Comparison of ENCODE assay signal across 1 cellular context in genomic region chr4:40621592-40622512, GRCh38.
TF ChIP-seq lines count a peak whose summit lies in the region.

No MANE protein-coding gene starts in this region.

TF ChIP-seq in HepG2, 621 proteins besides CTCF, POLR2A, EP300 and RAD21 (continued from another document):
- TF ChIP-seq ARID5B (CRISPR knock-in tag; IDR thresholded peaks at IDR 0.05) (peak; percentile 62), ZNF331 (CRISPR knock-in tag; IDR thresholded peaks at IDR 0.05) (0 out of 2 replicates have a peak, but pooled peaks have one; percentile 22), MYPOP (CRISPR knock-in tag; IDR thresholded peaks at IDR 0.05) (peak; percentile 47; the same call in 1 of the 2 replicates), FOXK1 (CRISPR knock-in tag; IDR thresholded peaks at IDR 0.05; ENCODE audit: borderline replicate concordance, low read depth) (0 out of 2 replicates have a peak, but pooled peaks have one; percentile 25), CREB1 (IDR thresholded peaks at IDR 0.05) (no peak), CREB1 (CRISPR knock-in tag; IDR thresholded peaks at IDR 0.05) (no peak), ZNF260 (CRISPR knock-in tag; IDR thresholded peaks at IDR 0.05; ENCODE audit: borderline replicate concordance, low read depth) (no peak), HMG20A (CRISPR knock-in tag; IDR thresholded peaks at IDR 0.05; ENCODE audit: borderline replicate concordance) (peak; percentile 46; the same call in 1 of the 2 replicates), ELF3 (CRISPR knock-in tag; IDR thresholded peaks at IDR 0.05) (peak; percentile 74), ZNF790 (CRISPR knock-in tag; IDR thresholded peaks at IDR 0.05; ENCODE audit: borderline replicate concordance) (no peak), BRCA1 (CRISPR knock-in tag; IDR thresholded peaks at IDR 0.05) (no peak), CBX5 (CRISPR knock-in tag; IDR thresholded peaks at IDR 0.05; ENCODE audit: borderline replicate concordance) (peak; percentile 58; the same call in 1 of the 2 replicates), CEBPB (IDR thresholded peaks at IDR 0.05; ENCODE audit: borderline replicate concordance, low read depth, low read length) (peak; percentile 99), CEBPG (CRISPR knock-in tag; IDR thresholded peaks at IDR 0.05) (peak; percentile 94), ZNF549 (CRISPR knock-in tag; IDR thresholded peaks at IDR 0.05) (no peak), ZGPAT (CRISPR knock-in tag; IDR thresholded peaks at IDR 0.05) (peak; percentile 39; the same call in 1 of the 2 replicates), ONECUT2 (CRISPR knock-in tag; IDR thresholded peaks at IDR 0.05) (no peak), ZSCAN9 (CRISPR knock-in tag; IDR thresholded peaks at IDR 0.05; ENCODE audit: borderline replicate concordance) (0 out of 2 replicates have a peak, but pooled peaks have one; percentile 22), GABPB1 (CRISPR knock-in tag; IDR thresholded peaks at IDR 0.05) (0 out of 2 replicates have a peak, but pooled peaks have one; percentile 19), ZNF12 (CRISPR knock-in tag; IDR thresholded peaks at IDR 0.05) (no peak)
